8 cellular contexts compared by ENCODE assay signal in genomic region chr9:7234144-7234543, GRCh38.
DNase-seq lines count a peak whose midpoint lies in the region; ATAC-seq and TF ChIP-seq lines count a peak whose summit lies in the region.

No MANE protein-coding gene starts in this region.

- peak; percentile 25; the same call in 1 of the 2 replicates for TF ChIP-seq RAD21 in SK-N-SH (IDR thresholded peaks at IDR 0.05; ENCODE audit: low read length)

- no peaks in the 10 kb centered on the region for H4K20me1 ChIP-seq in SK-N-SH (ENCODE audit: insufficient read depth)

- no peaks in the 10 kb centered on the region for H3K9me3 ChIP-seq in SK-N-SH

- peak; percentile 35 for DNase-seq in activated CD4-positive, alpha-beta T cell treated with anti-CD3 and anti-CD28 coated beads, Interleukin-2, amount 10 ng/mL, durations not matched to agents 7 days and 5 days
- DNase-seq in activated CD4-positive, alpha-beta T cell treated with anti-CD3 and anti-CD28 coated beads, Interleukin-2, amount 50 U/mL, for 1 hour: no peak
- DNase-seq in SK-N-SH (peak; percentile 7), foreskin melanocyte (peak; percentile 28), mucosa of gallbladder (ENCODE audit: low spot score) (no peak), NK-92 (lab: John Stamatoyannopoulos, UW; ENCODE audit: unreplicated experiment) (no peak), Ammon's horn (ENCODE audit: low spot score) (no peak)

- no peaks in the 10 kb centered on the region for H3K36me3 ChIP-seq in SK-N-SH (replicated peaks in 1 of 2; ENCODE audit: control insufficient read depth in 1 of 2, insufficient read depth in 2 of 2, low read length in 1 of 2)

- H3K4me3 ChIP-seq in SK-N-SH (ENCODE audit: low read depth in 2 of 2, low read length in 1 of 2): no peak overlapping the region; a peak in 1 of 4 replicates

- no peaks in the 10 kb centered on the region for H3K27me3 ChIP-seq in SK-N-SH (ENCODE audit: insufficient read depth)

- POLR2A ChIA-PET in activated CD4-positive, alpha-beta T cell treated with anti-CD3 and anti-CD28 coated beads, Interleukin-2, amount 10 ng/mL, durations not matched to agents 7 days and 5 days (lab: Charles Lee): no interaction called here
- POLR2A ChIA-PET in SK-N-SH (lab: Yijun Ruan, JAX): interaction anchor here (0.6 kb wide), 1 partner anchor 71 kb away, joined by 3 read pairs; no protein-coding TSS in a partner anchor

- no peaks in the 10 kb centered on the region for H3K79me2 ChIP-seq in SK-N-SH (ENCODE audit: insufficient read depth)

- H3K9me2 ChIP-seq in SK-N-SH: no peaks in the 10 kb centered on the region

- WGBS in SK-N-SH (ENCODE audit: low lambda C conversion rate): 38% methylated on average over 5 of the region's 5 CpGs

- peaks cover 21% of the 10 kb centered on the region for H3K27me3 Mint-ChIP-seq in activated CD4-positive, alpha-beta T cell treated with anti-CD3 and anti-CD28 coated beads, Interleukin-2, amount 10 ng/mL, durations not matched to agents 7 days and 5 days

- no peaks in the 10 kb centered on the region for H3F3A ChIP-seq in SK-N-SH (replicated peaks; ENCODE audit: insufficient read depth)

- H3K9me3 Mint-ChIP-seq in activated CD4-positive, alpha-beta T cell treated with anti-CD3 and anti-CD28 coated beads, Interleukin-2, amount 10 ng/mL, durations not matched to agents 7 days and 5 days: no peaks in the 10 kb centered on the region

- H3K9ac ChIP-seq in SK-N-SH: no peak overlapping the region

- H3K4me1 ChIP-seq in SK-N-SH (ENCODE audit: control insufficient read depth in 1 of 2, insufficient read depth in 2 of 2, low read depth in 1 of 2, low read length in 1 of 2): no peaks in the 10 kb centered on the region; a peak in 1 of 4 replicates

- H3K27ac ChIP-seq in SK-N-SH (ENCODE audit: low read depth in 2 of 2, low read length in 1 of 2): no peak overlapping the region

- no peak for TF ChIP-seq EP300 in SK-N-SH (IDR thresholded peaks at IDR 0.05; ENCODE audit: borderline replicate concordance in 1 of 2, low read depth in 1 of 2, low read length in 1 of 2)

- no peak overlapping the region for H3K4me3 Mint-ChIP-seq in activated CD4-positive, alpha-beta T cell treated with anti-CD3 and anti-CD28 coated beads, Interleukin-2, amount 10 ng/mL, durations not matched to agents 7 days and 5 days

- no peak overlapping the region for H2AFZ ChIP-seq in SK-N-SH (ENCODE audit: low read depth)

- CTCF ChIA-PET in activated CD4-positive, alpha-beta T cell treated with anti-CD3 and anti-CD28 coated beads, Interleukin-2, amount 10 ng/mL, durations not matched to agents 7 days and 5 days (lab: Charles Lee): interaction anchor here (0.6 to 1.3 kb wide), 4 partner anchors 19 to 312 kb away, joined by 3 to 7 read pairs (median 4); no protein-coding TSS in a partner anchor
- CTCF ChIA-PET in SK-N-SH (lab: Yijun Ruan, JAX): interaction anchor here (0.6 to 2.1 kb wide), 4 partner anchors 10 to 168 kb away, joined by 3 to 6 read pairs (median 4); no protein-coding TSS in a partner anchor

- H3K36me3 Mint-ChIP-seq in activated CD4-positive, alpha-beta T cell treated with anti-CD3 and anti-CD28 coated beads, Interleukin-2, amount 10 ng/mL, durations not matched to agents 7 days and 5 days (ENCODE audit: low read depth): no peaks in the 10 kb centered on the region

- no peak overlapping the region for H3K27ac Mint-ChIP-seq in activated CD4-positive, alpha-beta T cell treated with anti-CD3 and anti-CD28 coated beads, Interleukin-2, amount 10 ng/mL, durations not matched to agents 7 days and 5 days

- no peak overlapping the region for H3K4me2 ChIP-seq in SK-N-SH

- peak; percentile 54 for TF ChIP-seq CTCF in SK-N-SH (IDR thresholded peaks at IDR 0.05)

- peaks cover 15% of the 10 kb centered on the region for H3K4me1 Mint-ChIP-seq in activated CD4-positive, alpha-beta T cell treated with anti-CD3 and anti-CD28 coated beads, Interleukin-2, amount 10 ng/mL, durations not matched to agents 7 days and 5 days

- ATAC-seq in HG02798 (IDR thresholded peaks at IDR 0.05; ENCODE audit: poor library complexity, unreplicated experiment): peak; percentile 61

TF ChIP-seq in SK-N-SH, 30 proteins besides CTCF, POLR2A, EP300 and RAD21:
- TF ChIP-seq JUND (IDR thresholded peaks at IDR 0.05) (no peak), TEAD4 (IDR thresholded peaks at IDR 0.05; ENCODE audit: borderline replicate concordance, insufficient read depth) (no peak), SMC3 (IDR thresholded peaks at IDR 0.05; ENCODE audit: low read depth, low read length) (no peak), POLR2AphosphoS5 (IDR thresholded peaks at IDR 0.05; ENCODE audit: low read depth, low read length) (no peak), NRF1 (IDR thresholded peaks at IDR 0.05; ENCODE audit: low read depth, low read length) (no peak), ELF1 (IDR thresholded peaks at IDR 0.05) (no peak), FOXJ3 (CRISPR knock-in tag; IDR thresholded peaks at IDR 0.05) (no peak), FOXM1 (IDR thresholded peaks at IDR 0.05; ENCODE audit: low read depth) (no peak), IRF3 (IDR thresholded peaks at IDR 0.05; ENCODE audit: low read depth, low read length) (no peak), USF1 (IDR thresholded peaks at IDR 0.05; ENCODE audit: borderline replicate concordance, low read depth) (no peak), CHD2 (IDR thresholded peaks at IDR 0.05; ENCODE audit: low read length, partially characterized antibody) (no peak), EZH2phosphoT487 (IDR thresholded peaks at IDR 0.05; ENCODE audit: borderline replicate concordance, low read depth) (no peak), ZBTB33 (IDR thresholded peaks at IDR 0.05; ENCODE audit: borderline replicate concordance, low read depth) (no peak), GATA2 (CRISPR knock-in tag; IDR thresholded peaks at IDR 0.05) (no peak), YY1 (IDR thresholded peaks at IDR 0.05; ENCODE audit: low read depth) (no peak), RFX5 (IDR thresholded peaks at IDR 0.05; ENCODE audit: low read length) (no peak), PBX3 (IDR thresholded peaks at IDR 0.05) (no peak)

Comparison
In these comparisons a context has a peak if more than half of its experiments do, and no peak if none do; other contexts are left out.
1. DNase-seq: peak in activated CD4-positive, alpha-beta T cell treated with anti-CD3 and anti-CD28 coated beads, Interleukin-2, amount 10 ng/mL, durations not matched to agents 7 days and 5 days (single experiment), SK-N-SH (single experiment) and foreskin melanocyte (single experiment); none in activated CD4-positive, alpha-beta T cell treated with anti-CD3 and anti-CD28 coated beads, Interleukin-2, amount 50 U/mL, for 1 hour (single experiment), mucosa of gallbladder (single experiment), NK-92 (single experiment) and Ammon's horn (single experiment).